In the genomic region with DNA sequence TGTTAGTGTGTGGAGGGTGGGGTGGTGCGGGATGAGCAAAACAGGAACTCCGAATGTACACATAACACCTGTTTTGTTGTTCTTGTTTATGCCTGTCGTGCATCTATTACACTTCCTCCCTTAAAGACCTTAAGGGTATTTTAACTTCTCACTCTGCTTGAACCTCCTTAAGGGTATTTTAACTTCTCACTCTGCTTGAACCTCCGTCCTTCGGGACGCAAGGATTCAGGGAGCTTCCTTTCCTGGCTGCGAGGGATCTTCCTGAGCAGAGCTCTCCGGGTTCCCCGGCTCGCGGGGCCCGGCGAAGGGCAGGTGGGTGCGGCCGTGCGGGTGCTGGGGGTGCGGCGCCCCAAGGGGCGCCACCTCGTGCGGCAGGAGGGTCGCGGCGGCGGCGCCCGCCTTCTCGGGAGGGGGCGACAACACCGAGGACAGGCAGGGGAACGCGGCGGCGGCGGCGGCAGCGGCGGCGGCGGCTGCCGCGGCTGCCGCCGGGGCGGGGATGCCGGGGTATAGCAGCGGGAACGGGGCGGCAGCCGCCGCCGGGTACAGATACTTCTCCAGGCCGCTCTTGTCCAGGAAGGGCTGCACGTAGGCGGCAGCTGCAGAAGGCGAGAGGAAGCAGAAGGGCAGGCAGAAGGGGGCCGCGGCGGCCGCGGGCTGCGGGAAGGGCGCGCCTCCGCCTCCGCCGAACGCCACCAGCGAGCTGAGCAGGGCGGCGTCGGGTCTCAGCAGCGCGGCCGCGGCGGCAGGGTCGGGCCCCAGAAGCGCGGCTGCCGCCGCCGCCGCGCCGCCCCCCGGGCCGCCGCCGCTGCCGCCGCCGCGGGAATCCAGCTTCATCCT, we compare ENCODE assay signal across 8 cellular contexts. TPM values are rescaled to one million over a fixed set of nuclear protein-coding genes. Genes with fewer than 3 reads are reported as not detected.
A peak's percentile ranks its signal among the peaks of the same experiment; 100 is the strongest.
DNase-seq lines count a peak whose midpoint lies in the region; ATAC-seq, FAIRE-seq and TF ChIP-seq lines count a peak whose summit lies in the region.

No MANE protein-coding gene starts in this region.

- FAIRE-seq in bronchial epithelial cell (lab: Jason Lieb, UNC), result no peak

- no peak for TF ChIP-seq CTCF in RWPE2 (IDR thresholded peaks at IDR 0.05; ENCODE audit: poor library complexity, severe bottlenecking)
- no peak for TF ChIP-seq CTCF in bronchial epithelial cell (IDR thresholded peaks at IDR 0.05; ENCODE audit: insufficient read depth, low read length, severe bottlenecking)

- H3K4me3 ChIP-seq in RWPE2 (ENCODE audit: severe bottlenecking), result peak overlapping the region; percentile 31
- H3K4me3 ChIP-seq in bronchial epithelial cell (ENCODE audit: low read depth, low read length), result peak overlapping the region; percentile 46
- peak overlapping the region; percentile 64 to 85 (median 71) for H3K4me3 ChIP-seq in subcutaneous abdominal adipose tissue (ENCODE audit: low read depth in 1 of 5, low read length in 5 of 5)

- no peak overlapping the region for H3K27ac ChIP-seq in RWPE2 (ENCODE audit: poor library complexity, severe bottlenecking)
- H3K27ac ChIP-seq in layer of hippocampus (ENCODE audit: low read depth, low read length), result peak overlapping the region; percentile 95
- peak overlapping the region; percentile 94 for H3K27ac ChIP-seq in subcutaneous abdominal adipose tissue (ENCODE audit: low read depth, low read length)

- peak; percentile 50 for DNase-seq in EL
- DNase-seq in RWPE2 (ENCODE audit: low spot score), result no peak
- no peak for DNase-seq in bronchial epithelial cell (ENCODE audit: low read depth)
- DNase-seq in activated gamma-delta T cell treated with Interleukin-2 at 50 U/mL for 16 hours, result no peak

- H3K9me3 ChIP-seq in RWPE2 (ENCODE audit: severe bottlenecking) (no peaks in the 10 kb centered on the region), subcutaneous abdominal adipose tissue (ENCODE audit: control insufficient read depth in 5 of 5, low read length in 5 of 5) (no peaks in the 10 kb centered on the region)

- ATAC-seq in HG02571 (IDR thresholded peaks at IDR 0.05; ENCODE audit: unreplicated experiment), result peak; percentile 24
- ATAC-seq in RWPE2 (ENCODE audit: low read depth), result no peak
- no peak for ATAC-seq in GM19328 (IDR thresholded peaks at IDR 0.05; ENCODE audit: unreplicated experiment)

- H3K27me3 ChIP-seq in RWPE2 (ENCODE audit: insufficient read depth, poor library complexity, severe bottlenecking) (peaks cover 20% of the 10 kb centered on the region), bronchial epithelial cell (ENCODE audit: control insufficient read depth, insufficient read depth, low read length) (peaks cover 8% of the 10 kb centered on the region), layer of hippocampus (ENCODE audit: control insufficient read depth, insufficient read depth, low read length) (no peaks in the 10 kb centered on the region), subcutaneous abdominal adipose tissue (ENCODE audit: control insufficient read depth in 5 of 5, insufficient read depth in 4 of 5, low read length in 5 of 5) (peaks cover 0 to 5% (median 0%) of the 10 kb centered on the region in 5 donors)

- no peaks in the 10 kb centered on the region for H3K36me3 ChIP-seq in RWPE2 (ENCODE audit: low read depth)
- no peaks in the 10 kb centered on the region for H3K36me3 ChIP-seq in bronchial epithelial cell (ENCODE audit: control insufficient read depth, insufficient read depth, low read length)
- H3K36me3 ChIP-seq in subcutaneous abdominal adipose tissue (ENCODE audit: control insufficient read depth in 5 of 5, insufficient read depth in 5 of 5, low read length in 5 of 5), result no peaks in the 10 kb centered on the region

- H3K4me1 ChIP-seq in RWPE2 (ENCODE audit: insufficient read depth, poor library complexity, severe bottlenecking) (no peaks in the 10 kb centered on the region), subcutaneous abdominal adipose tissue (ENCODE audit: control insufficient read depth in 5 of 5, insufficient read depth in 5 of 5, low read length in 5 of 5) (peaks cover 0 to 73% (median 62%) of the 10 kb centered on the region in 5 donors)

- H3K9ac ChIP-seq in subcutaneous abdominal adipose tissue (ENCODE audit: low read length in 5 of 5), result peak overlapping the region; percentile 64 to 84 (median 75)

RNA-seq across cellular contexts. Expression of a gene that starts 2.8 kb away (rescaled TPM):
- total RNA-seq in bronchial epithelial cell, result 2.1 TPM in 1 of 2 replicates, not detected in the other
